ENCODE assay signal across 14 cellular contexts in genomic region chr12:13436696-13437391, GRCh38.
DNase-seq lines count a peak whose midpoint lies in the region; TF ChIP-seq lines count a peak whose summit lies in the region.
"Had no signal": no experiment of that assay in that cellular context is flagged by ENCODE, and none has a peak within 500 bp of the region (broad histone marks: within the 10 kb centered on the region; RNA-seq: fewer than 3 reads in every experiment).

No MANE protein-coding gene starts in this region.

- H3K9me2 ChIP-seq in Karpas-422 (replicated peaks; ENCODE audit: insufficient read depth, low read length), result no peaks in the 10 kb centered on the region

- H4K20me1 ChIP-seq in mammary epithelial cell (ENCODE audit: insufficient read depth, low read length), result no peaks in the 10 kb centered on the region
- no peaks in the 10 kb centered on the region for H4K20me1 ChIP-seq in Karpas-422 (ENCODE audit: insufficient read depth, low read depth, low read length)

- in situ Hi-C loops in mammary epithelial cell (cut with MboI; ENCODE audit: low sequenced_read_pairs in 2 of 2), result no loop called here

- TF ChIP-seq POLR2A in Peyer's patch (IDR thresholded peaks at IDR 0.05), result no peak

- H3K27ac ChIP-seq in mammary epithelial cell (ENCODE audit: insufficient read depth, low read depth, low read length), result no peak overlapping the region
- H3K27ac ChIP-seq in liver (ENCODE audit: low read depth in 1 of 2, low read length in 2 of 2), result no peak overlapping the region
- no peak overlapping the region for H3K27ac ChIP-seq in Peyer's patch
- no peak overlapping the region for H3K27ac ChIP-seq in effector memory CD4-positive, alpha-beta T cell (ENCODE audit: insufficient read depth, low read length, poor library complexity, severe bottlenecking)
- no peak overlapping the region for H3K27ac ChIP-seq in Karpas-422 (ENCODE audit: low read length)
- H3K27ac ChIP-seq: adrenal gland, HL-60 had no signal

- H3K36me3 ChIP-seq in mammary epithelial cell (ENCODE audit: insufficient read depth, low read length) (no peaks in the 10 kb centered on the region), liver (ENCODE audit: control insufficient read depth in 4 of 4, insufficient read depth in 3 of 4, low read depth in 1 of 4, low read length in 3 of 4) (no peaks in the 10 kb centered on the region), Peyer's patch (no peaks in the 10 kb centered on the region), Karpas-422 (ENCODE audit: insufficient read depth, low read length) (no peaks in the 10 kb centered on the region)
- H3K36me3 ChIP-seq in effector memory CD4-positive, alpha-beta T cell (ENCODE audit: control insufficient read depth, insufficient read depth, low read length), result no peaks in the 10 kb centered on the region
- H3K36me3 ChIP-seq: adrenal gland had no signal

- H3K9me3 ChIP-seq in mammary epithelial cell (replicated peaks; ENCODE audit: insufficient read depth, low read length) (no peaks in the 10 kb centered on the region), liver (ENCODE audit: control insufficient read depth in 4 of 4, low read length in 3 of 4) (no peaks in the 10 kb centered on the region), Peyer's patch (no peaks in the 10 kb centered on the region), Karpas-422 (ENCODE audit: low read length) (no peaks in the 10 kb centered on the region)
- no peaks in the 10 kb centered on the region for H3K9me3 ChIP-seq in effector memory CD4-positive, alpha-beta T cell (ENCODE audit: control insufficient read depth, low read length)
- H3K9me3 ChIP-seq: adrenal gland had no signal

- intact Hi-C loops in mammary epithelial cell (cut with micrococcal nuclease), result no loop called here

- H3K4me1 ChIP-seq in mammary epithelial cell (ENCODE audit: insufficient read depth, low read length), result no peaks in the 10 kb centered on the region
- peaks cover 16 to 37% (median 23%) of the 10 kb centered on the region in 4 donors for H3K4me1 ChIP-seq in liver (ENCODE audit: control insufficient read depth in 4 of 4, insufficient read depth in 4 of 4, low read length in 3 of 4)
- no peaks in the 10 kb centered on the region for H3K4me1 ChIP-seq in Peyer's patch
- no peaks in the 10 kb centered on the region for H3K4me1 ChIP-seq in effector memory CD4-positive, alpha-beta T cell (ENCODE audit: control insufficient read depth, insufficient read depth, low read length, poor library complexity, severe bottlenecking)
- no peaks in the 10 kb centered on the region for H3K4me1 ChIP-seq in Karpas-422 (ENCODE audit: low read length)
- H3K4me1 ChIP-seq: adrenal gland had no signal

- no peak for TF ChIP-seq RAD21 in Ishikawa (IDR thresholded peaks at IDR 0.05; ENCODE audit: low read depth)
- peak in 1 of 2 donors; percentile 12 for TF ChIP-seq RAD21 in liver (IDR thresholded peaks at IDR 0.05)

- dilution Hi-C loops in mammary epithelial cell (cut with HindIII; ENCODE audit: low sequenced_read_pairs), result no loop called here

- H3K27me3 ChIP-seq in mammary epithelial cell (ENCODE audit: insufficient read depth, low read length), result no peaks in the 10 kb centered on the region
- no peaks in the 10 kb centered on the region for H3K27me3 ChIP-seq in liver (ENCODE audit: control insufficient read depth in 4 of 4, insufficient read depth in 4 of 4, low read length in 3 of 4)
- no peaks in the 10 kb centered on the region for H3K27me3 ChIP-seq in Peyer's patch
- no peaks in the 10 kb centered on the region for H3K27me3 ChIP-seq in effector memory CD4-positive, alpha-beta T cell (replicated peaks; ENCODE audit: control insufficient read depth, insufficient read depth, low read length, poor library complexity, severe bottlenecking)
- H3K27me3 ChIP-seq in Karpas-422 (ENCODE audit: low read length), result no peaks in the 10 kb centered on the region
- H3K27me3 ChIP-seq: adrenal gland had no signal

- H3K79me2 ChIP-seq in mammary epithelial cell (ENCODE audit: insufficient read depth, low read length) (no peaks in the 10 kb centered on the region), Karpas-422 (ENCODE audit: low read length) (no peaks in the 10 kb centered on the region)

- no TSS peak for BruUV-seq in mammary epithelial cell (replicated peaks; lab: Mats Ljungman, UMichigan)

- H2AFZ ChIP-seq in mammary epithelial cell (ENCODE audit: low read depth, low read length) (no peak overlapping the region), Karpas-422 (ENCODE audit: low read length) (no peak overlapping the region)

- TF ChIP-seq CTCF in mammary epithelial cell (conservative IDR thresholded peaks at IDR 0.05 in 1 of 2, IDR thresholded peaks at IDR 0.05 in 1 of 2; ENCODE audit: extremely low read depth in 1 of 2, insufficient read depth in 1 of 2, low read depth in 1 of 2, low read length in 2 of 2) (no peak), liver (IDR thresholded peaks at IDR 0.05; ENCODE audit: low read depth, low read length, missing input control) (no peak), Peyer's patch (IDR thresholded peaks at IDR 0.05) (no peak)

- DNase-seq in AG20443 (ENCODE audit: low spot score) (peak; percentile 46), mammary epithelial cell (peak; percentile 12), NCI-H128 (lab: John Stamatoyannopoulos, UW; ENCODE audit: unreplicated experiment) (no peak), Peyer's patch (no peak), Karpas-422 (no peak)
- no peak for DNase-seq in effector memory CD4-positive, alpha-beta T cell
- DNase-seq: CD4-positive, CD25-positive, alpha-beta regulatory T cell; nucleus accumbens; stimulated activated CD4-positive, alpha-beta T cell treated with anti-CD3 and anti-CD28 coated beads, Interleukin-4, amount 100 ng/mL, for 24 hours; stimulated activated naive CD8-positive, alpha-beta T cell treated with anti-CD3 and anti-CD28 coated beads, Interleukin-15, amount 100 ng/mL, for 72 hours had no signal

- WGBS in mammary epithelial cell (ENCODE audit: low coverage, missing lambda C conversion rate), result 89% methylated on average over 11 of the region's 11 CpGs
- WGBS in liver, result 60% methylated on average over 11 of the region's 11 CpGs

- CTCF ChIA-PET in mammary epithelial cell (lab: Charles Lee; ENCODE audit: low non-redundant PET), result no interaction called here

- no peak overlapping the region for H3K9ac ChIP-seq in mammary epithelial cell (ENCODE audit: insufficient read depth, low read length)
- no peak overlapping the region for H3K9ac ChIP-seq in liver (ENCODE audit: low read depth in 1 of 2, low read length in 2 of 2)
- H3K9ac ChIP-seq in Karpas-422 (ENCODE audit: low read length), result no peak overlapping the region

- H3K4me3 ChIP-seq in mammary epithelial cell (replicated peaks in 1 of 3; ENCODE audit: insufficient read depth in 1 of 3, low read depth in 2 of 3, low read length in 3 of 3), result no peak overlapping the region
- no peak overlapping the region for H3K4me3 ChIP-seq in liver (ENCODE audit: low read depth in 1 of 3, low read length in 3 of 3)
- no peak overlapping the region for H3K4me3 ChIP-seq in Peyer's patch
- no peak overlapping the region for H3K4me3 ChIP-seq in effector memory CD4-positive, alpha-beta T cell (ENCODE audit: insufficient read depth, low read depth, low read length, poor library complexity, severe bottlenecking)
- H3K4me3 ChIP-seq in Karpas-422 (ENCODE audit: low read length), result no peak overlapping the region
- H3K4me3 ChIP-seq: adrenal gland had no signal

- no peak for TF ChIP-seq EP300 in Ishikawa (IDR thresholded peaks at IDR 0.05; ENCODE audit: borderline replicate concordance)

- H3K4me2 ChIP-seq in mammary epithelial cell (ENCODE audit: insufficient read depth, low read depth, low read length), result no peak overlapping the region
- H3K4me2 ChIP-seq in Karpas-422 (ENCODE audit: low read depth, low read length, poor library complexity, severe bottlenecking), result no peak overlapping the region

TF ChIP-seq in Ishikawa, 13 proteins besides CTCF, POLR2A, EP300 and RAD21 (continues in another document):
- TF ChIP-seq CEBPB (IDR thresholded peaks at IDR 0.05), result 0 out of 2 replicates have a peak, but pooled peaks have one; percentile 32

TF ChIP-seq in liver, 16 proteins besides CTCF, POLR2A, EP300 and RAD21 (continues in another document):
- TF ChIP-seq NR2F2 (IDR thresholded peaks at IDR 0.05) (no peak), JUND (IDR thresholded peaks at IDR 0.05) (peak; percentile 90), SP1 (IDR thresholded peaks at IDR 0.05) (peak; percentile 19), EGR1 (IDR thresholded peaks at IDR 0.05; ENCODE audit: low read depth in 2 of 2) (no peak), HNF4G (IDR thresholded peaks at IDR 0.05) (no peak), TAF1 (conservative IDR thresholded peaks at IDR 0.05) (no peak), RXRA (IDR thresholded peaks at IDR 0.05) (no peak)
- TF ChIP-seq, protein P1, sequence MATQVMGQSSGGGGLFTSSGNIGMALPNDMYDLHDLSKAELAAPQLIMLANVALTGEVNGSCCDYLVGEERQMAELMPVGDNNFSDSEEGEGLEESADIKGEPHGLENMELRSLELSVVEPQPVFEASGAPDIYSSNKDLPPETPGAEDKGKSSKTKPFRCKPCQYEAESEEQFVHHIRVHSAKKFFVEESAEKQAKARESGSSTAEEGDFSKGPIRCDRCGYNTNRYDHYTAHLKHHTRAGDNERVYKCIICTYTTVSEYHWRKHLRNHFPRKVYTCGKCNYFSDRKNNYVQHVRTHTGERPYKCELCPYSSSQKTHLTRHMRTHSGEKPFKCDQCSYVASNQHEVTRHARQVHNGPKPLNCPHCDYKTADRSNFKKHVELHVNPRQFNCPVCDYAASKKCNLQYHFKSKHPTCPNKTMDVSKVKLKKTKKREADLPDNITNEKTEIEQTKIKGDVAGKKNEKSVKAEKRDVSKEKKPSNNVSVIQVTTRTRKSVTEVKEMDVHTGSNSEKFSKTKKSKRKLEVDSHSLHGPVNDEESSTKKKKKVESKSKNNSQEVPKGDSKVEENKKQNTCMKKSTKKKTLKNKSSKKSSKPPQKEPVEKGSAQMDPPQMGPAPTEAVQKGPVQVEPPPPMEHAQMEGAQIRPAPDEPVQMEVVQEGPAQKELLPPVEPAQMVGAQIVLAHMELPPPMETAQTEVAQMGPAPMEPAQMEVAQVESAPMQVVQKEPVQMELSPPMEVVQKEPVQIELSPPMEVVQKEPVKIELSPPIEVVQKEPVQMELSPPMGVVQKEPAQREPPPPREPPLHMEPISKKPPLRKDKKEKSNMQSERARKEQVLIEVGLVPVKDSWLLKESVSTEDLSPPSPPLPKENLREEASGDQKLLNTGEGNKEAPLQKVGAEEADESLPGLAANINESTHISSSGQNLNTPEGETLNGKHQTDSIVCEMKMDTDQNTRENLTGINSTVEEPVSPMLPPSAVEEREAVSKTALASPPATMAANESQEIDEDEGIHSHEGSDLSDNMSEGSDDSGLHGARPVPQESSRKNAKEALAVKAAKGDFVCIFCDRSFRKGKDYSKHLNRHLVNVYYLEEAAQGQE (IDR thresholded peaks at IDR 0.05), result no peak

Comparison
In these comparisons a context has a peak if more than half of its experiments do, and no peak if none do; other contexts are left out.
1. DNase-seq: peak in AG20443 (single experiment) and mammary epithelial cell (single experiment); none in NCI-H128 (single experiment), Peyer's patch (0 of 3), effector memory CD4-positive, alpha-beta T cell (0 of 3) and Karpas-422 (single experiment).